In genomic region chr2:120026890-120027289, GRCh38 we compare ENCODE assay signal across 22 cellular contexts. TPM values are rescaled to one million over a fixed set of nuclear protein-coding genes. Genes with fewer than 3 reads are reported as not detected.
DNase-seq lines count a peak whose midpoint lies in the region; TF ChIP-seq lines count a peak whose summit lies in the region.
"Had no signal": no experiment of that assay in that cellular context is flagged by ENCODE, and none has a peak within 500 bp of the region (broad histone marks: within the 10 kb centered on the region; RNA-seq: fewer than 3 reads in every experiment).

No MANE protein-coding gene starts in this region.

- TF ChIP-seq CTCF in brain microvascular endothelial cell (IDR thresholded peaks at IDR 0.05; ENCODE audit: low read depth, low read length, missing control alignments) (peak; percentile 20), fibroblast of villous mesenchyme (IDR thresholded peaks at IDR 0.05; ENCODE audit: insufficient read depth, low read depth, low read length) (peak; percentile 29), smooth muscle cell (IDR thresholded peaks at IDR 0.05; ENCODE audit: borderline replicate concordance, insufficient read depth, poor library complexity, severe bottlenecking) (peak; percentile 33)

- peaks cover 31% of the 10 kb centered on the region for H3K79me2 ChIP-seq in smooth muscle cell (ENCODE audit: low read depth)

- DNase-seq in DMS 273 (lab: John Stamatoyannopoulos, UW; ENCODE audit: unreplicated experiment) (peak; percentile 12), DMS 273 treated with DMSO at 0.1 percent for 48 hours (lab: John Stamatoyannopoulos, UW) (no peak), brain microvascular endothelial cell (no peak), fibroblast of villous mesenchyme (ENCODE audit: low read depth) (no peak), smooth muscle cell (lab: John Stamatoyannopoulos, UW; ENCODE audit: unreplicated experiment) (no peak), DMS79 treated with DMSO at 0.1 percent for 48 hours (lab: John Stamatoyannopoulos, UW) (no peak), COR-L47 (lab: John Stamatoyannopoulos, UW) (no peak)
- no peak for DNase-seq in activated CD8-positive, alpha-beta memory T cell treated with anti-CD3 and anti-CD28 coated beads, Interleukin-2, amount 50 U/mL, for 48 hours
- DNase-seq: activated CD8-positive, alpha-beta memory T cell treated with anti-CD3 and anti-CD28 coated beads for 24 hours; cortex of kidney; DMS79; head of caudate nucleus; Karpas-422; left ventricle myocardium superior; NCI-H1048; NCI-H2081; stimulated activated naive CD4-positive, alpha-beta T cell treated with Interleukin-2 at 50 U/mL for 16 hours had no signal

- H3K27me3 ChIP-seq in brain microvascular endothelial cell (replicated peaks) (no peaks in the 10 kb centered on the region), smooth muscle cell (ENCODE audit: low read depth) (no peaks in the 10 kb centered on the region)
- H3K27me3 ChIP-seq: tibial nerve had no signal

- no peaks in the 10 kb centered on the region for H3K36me3 ChIP-seq in brain microvascular endothelial cell (replicated peaks)
- peaks cover 4% of the 10 kb centered on the region for H3K36me3 ChIP-seq in smooth muscle cell (ENCODE audit: low read depth)

- no peak overlapping the region for H3K4me3 ChIP-seq in brain microvascular endothelial cell (ENCODE audit: low read depth, low read length)
- H3K4me3 ChIP-seq in fibroblast of villous mesenchyme (ENCODE audit: low read depth, low read length), result no peak overlapping the region
- no peak overlapping the region for H3K4me3 ChIP-seq in smooth muscle cell
- H3K4me3 ChIP-seq: tibial nerve had no signal

- in situ Hi-C loops in brain microvascular endothelial cell (cut with HindIII; ENCODE audit: low pct_ligation_motif_present, low sequenced_read_pairs), result no loop called here

- no peak overlapping the region for H3K27ac ChIP-seq in brain microvascular endothelial cell
- no peak overlapping the region for H3K27ac ChIP-seq in smooth muscle cell (ENCODE audit: low read depth)
- H3K27ac ChIP-seq: 22Rv1, C4-2B, epithelial cell of prostate, RWPE1, tibial nerve had no signal

- 97% methylated on average over 2 of the region's 2 CpGs for whole genome bisulfite sequencing in smooth muscle cell (ENCODE audit: low lambda C conversion rate)

- no peaks in the 10 kb centered on the region for H3K4me1 ChIP-seq in smooth muscle cell (ENCODE audit: low read depth)
- H3K4me1 ChIP-seq: tibial nerve had no signal

- no peak overlapping the region for H2AFZ ChIP-seq in smooth muscle cell (ENCODE audit: low read depth)

- no peak overlapping the region for H3K9ac ChIP-seq in smooth muscle cell (ENCODE audit: low read depth)

- H3F3A ChIP-seq in smooth muscle cell (ENCODE audit: low read depth), result no peaks in the 10 kb centered on the region

- H3K9me3 ChIP-seq in smooth muscle cell (replicated peaks; ENCODE audit: low read depth), result no peaks in the 10 kb centered on the region

- no peak overlapping the region for H3K4me2 ChIP-seq in smooth muscle cell

- H4K20me1 ChIP-seq in smooth muscle cell (ENCODE audit: low read depth), result peaks cover 17% of the 10 kb centered on the region

RNA-seq across cellular contexts. Expression of gene EPB41L5, which starts 14.0 kb away (rescaled TPM):
- total RNA-seq in fibroblast of villous mesenchyme (9.7 and 25.0 TPM in 2 replicates), smooth muscle cell (13.2 and 17.2 TPM in 2 replicates)
- 4.6 and 8.3 TPM in 2 replicates for polyA plus RNA-seq in smooth muscle cell
